Comparison of ENCODE assay signal across 8 cellular contexts in genomic region chr1:27650527-27651175, GRCh38. TPM values are rescaled to one million over a fixed set of nuclear protein-coding genes. Genes with fewer than 3 reads are reported as not detected.
DNase-seq lines count a peak whose midpoint lies in the region; ATAC-seq and TF ChIP-seq lines count a peak whose summit lies in the region.

No MANE protein-coding gene starts in this region.

- H3K27ac ChIP-seq in esophagus muscularis mucosa (replicated peaks in 1 of 4): peak overlapping the region; percentile 46 to 62 (median 50)
- H3K27ac ChIP-seq in rectal smooth muscle tissue (ENCODE audit: low read depth, low read length): peak overlapping the region; percentile 41
- no peak overlapping the region for H3K27ac ChIP-seq in MM.1S (ENCODE audit: low read length)

- ATAC-seq in HG02970 (IDR thresholded peaks at IDR 0.05; ENCODE audit: low FRiP score, unreplicated experiment): no peak

- 28% methylated on average over 7 of the region's 7 CpGs for WGBS in esophagus muscularis mucosa

- TF ChIP-seq POLR2A in esophagus muscularis mucosa (IDR thresholded peaks at IDR 0.05; ENCODE audit: low read depth): no peak

- H3K9me3 ChIP-seq in esophagus muscularis mucosa: no peaks in the 10 kb centered on the region
- H3K9me3 ChIP-seq in MM.1S (replicated peaks; ENCODE audit: insufficient read depth, low read length): no peaks in the 10 kb centered on the region

- TF ChIP-seq CTCF in esophagus muscularis mucosa (IDR thresholded peaks at IDR 0.05) (no peak), MM.1S (IDR thresholded peaks at IDR 0.05; ENCODE audit: low read length) (no peak)

- no peak overlapping the region for H3K4me3 ChIP-seq in esophagus muscularis mucosa
- no peak overlapping the region for H3K4me3 ChIP-seq in rectal smooth muscle tissue (ENCODE audit: low read length)
- no peak overlapping the region for H3K4me3 ChIP-seq in MM.1S (ENCODE audit: low read length)

- H3K9ac ChIP-seq in rectal smooth muscle tissue (ENCODE audit: low read length) (no peak overlapping the region), MM.1S (ENCODE audit: low read length) (no peak overlapping the region)

- no peak for TF ChIP-seq EP300 in esophagus muscularis mucosa (IDR thresholded peaks at IDR 0.05)

- no peaks in the 10 kb centered on the region for H3K79me2 ChIP-seq in MM.1S (ENCODE audit: low read length)

- H3K27me3 ChIP-seq in esophagus muscularis mucosa: no peaks in the 10 kb centered on the region
- no peaks in the 10 kb centered on the region for H3K27me3 ChIP-seq in rectal smooth muscle tissue (ENCODE audit: control insufficient read depth, insufficient read depth, low read length)
- H3K27me3 ChIP-seq in MM.1S (replicated peaks; ENCODE audit: insufficient read depth, low read length): no peaks in the 10 kb centered on the region

- intact Hi-C loops in esophagus muscularis mucosa (cut with DNase I): no loop called here

- no peaks in the 10 kb centered on the region for H3F3A ChIP-seq in MM.1S (ENCODE audit: insufficient read depth, low read length)

- DNase-seq in GM03348 (ENCODE audit: low spot score) (peak; percentile 50), NCI-H460 (ENCODE audit: extremely low read depth, low read depth) (peak; percentile 14), esophagus muscularis mucosa (ENCODE audit: extremely low spot score) (no peak), MM.1S (no peak)
- DNase-seq in activated CD4-positive, alpha-beta T cell treated with anti-CD3 and anti-CD28 coated beads for 1 hour: no peak
- DNase-seq in activated CD4-positive, alpha-beta T cell treated with anti-CD3 and anti-CD28 coated beads for 4 hours: no peak

- H3K4me1 ChIP-seq in esophagus muscularis mucosa (peaks cover 35 to 40% (median 39%) of the 10 kb centered on the region in 4 donors), rectal smooth muscle tissue (ENCODE audit: control insufficient read depth, insufficient read depth, low read length) (no peaks in the 10 kb centered on the region), MM.1S (ENCODE audit: low read length) (no peaks in the 10 kb centered on the region)

- H3K9me2 ChIP-seq in MM.1S (replicated peaks; ENCODE audit: insufficient read depth, low read length): no peaks in the 10 kb centered on the region

- H2AFZ ChIP-seq in MM.1S (ENCODE audit: low read length): no peak overlapping the region

- H3K4me2 ChIP-seq in MM.1S (ENCODE audit: low read depth, low read length): no peak overlapping the region

- no peaks in the 10 kb centered on the region for H4K20me1 ChIP-seq in MM.1S (ENCODE audit: insufficient read depth, low read length)

- H3K36me3 ChIP-seq in esophagus muscularis mucosa (no peaks in the 10 kb centered on the region), rectal smooth muscle tissue (ENCODE audit: control insufficient read depth, insufficient read depth, low read length) (no peaks in the 10 kb centered on the region), MM.1S (replicated peaks; ENCODE audit: insufficient read depth, low read length) (no peaks in the 10 kb centered on the region)

RNA-seq across cellular contexts. Expression of gene FGR, which starts 15.7 kb away (rescaled TPM):
- not detected in 2 replicates for total RNA-seq in NCI-H460 (2014; rRNA removed; shearing (Covaris generic))
- not detected in 2 replicates for polyA plus RNA-seq in NCI-H460 (2014; cell fraction: nucleus; rRNA removed)
- 10 to 100 TPM; 12.0 to 32.1 (median 12.6) TPM for total RNA-seq in esophagus muscularis mucosa

RNA-seq across cellular contexts. Expression of gene IFI6, which starts 21.3 kb away (rescaled TPM):
- total RNA-seq in NCI-H460 (2014; rRNA removed; shearing (Covaris generic)): 23.1 and 28.8 TPM in 2 replicates
- polyA plus RNA-seq in NCI-H460 (2014; cell fraction: nucleus; rRNA removed): 65.7 and 112 TPM in 2 replicates
- 10 to 100 TPM; 33.2 to 86.3 (median 70.2) TPM for total RNA-seq in esophagus muscularis mucosa

RNA-seq across cellular contexts. Expression of gene AHDC1, which starts 46.7 kb away (rescaled TPM):
- 1.5 and 1.7 TPM in 2 replicates for total RNA-seq in NCI-H460 (2014; rRNA removed; shearing (Covaris generic))
- 0.99 and 2.3 TPM in 2 replicates for polyA plus RNA-seq in NCI-H460 (2014; cell fraction: nucleus; rRNA removed)
- total RNA-seq in esophagus muscularis mucosa: 10 to 100 TPM; 14.7 to 54.3 (median 35.4) TPM

Comparison
In these comparisons a context has a peak if more than half of its experiments do, and no peak if none do; other contexts are left out.
1. DNase-seq: peak in GM03348 (single experiment) and NCI-H460 (single experiment); none in esophagus muscularis mucosa (single experiment), activated CD4-positive, alpha-beta T cell treated with anti-CD3 and anti-CD28 coated beads for 1 hour (single experiment), MM.1S (single experiment) and activated CD4-positive, alpha-beta T cell treated with anti-CD3 and anti-CD28 coated beads for 4 hours (0 of 2).
2. RNA of gene FGR, which starts 15.7 kb away (total RNA-seq): 12.0 to 32.1 TPM in esophagus muscularis mucosa; not detected in NCI-H460; every median in the first group is over 10 times any median in the second.